Comparison of ENCODE assay signal across 23 cellular contexts in genomic region chr5:148141645-148142044, GRCh38. TPM values are rescaled to one million over a fixed set of nuclear protein-coding genes. Genes with fewer than 3 reads are reported as not detected.
A peak's percentile ranks its signal among the peaks of the same experiment; 100 is the strongest.
DNase-seq lines count a peak whose midpoint lies in the region; ATAC-seq and TF ChIP-seq lines count a peak whose summit lies in the region.
"Had no signal": no experiment of that assay in that cellular context is flagged by ENCODE, and none has a peak within 500 bp of the region (broad histone marks: within the 10 kb centered on the region; RNA-seq: fewer than 3 reads in every experiment).

No MANE protein-coding gene starts in this region.

- ATAC-seq in PC-3 (no peak), esophagus mucosa (peak; percentile 5)
- ATAC-seq: A549 had no signal

- H3K4me3 ChIP-seq in PC-3 (ENCODE audit: low read length) = no peak overlapping the region
- H3K4me3 ChIP-seq: A549; BLaER1 treated with 17β-estradiol and CSF1 and Interleukin-3, amounts not matched to agents 10 nM and 100 nM; HAP-1 had no signal

- intact Hi-C loops in PC-3 (cut with micrococcal nuclease) = no loop called here

- peak overlapping the region; percentile 13; the same call in 1 of the 2 replicates for H2AFZ ChIP-seq in PC-3 (ENCODE audit: low read length)

- no peaks in the 10 kb centered on the region for H4K20me1 ChIP-seq in PC-3 (ENCODE audit: low read length)
- H4K20me1 ChIP-seq: BLaER1 treated with 17β-estradiol and CSF1 and Interleukin-3, amounts not matched to agents 10 nM and 100 nM had no signal

- H3K9ac ChIP-seq in PC-3 (ENCODE audit: low read length) = no peak overlapping the region
- H3K9ac ChIP-seq: BLaER1 treated with 17β-estradiol and CSF1 and Interleukin-3, amounts not matched to agents 10 nM and 100 nM had no signal

- POLR2A ChIA-PET in PC-3 (lab: Charles Lee; ENCODE audit: unreplicated experiment) = interaction anchor here (0.7 kb wide), 1 partner anchor 150 kb away, joined by 4 read pairs; no protein-coding TSS in a partner anchor

- H3K27me3 ChIP-seq in PC-3 (ENCODE audit: low read length) = no peaks in the 10 kb centered on the region
- H3K27me3 ChIP-seq: BE2C; BLaER1 treated with 17β-estradiol and CSF1 and Interleukin-3, amounts not matched to agents 10 nM and 100 nM had no signal

- peaks cover 11% of the 10 kb centered on the region for H3F3A ChIP-seq in PC-3 (ENCODE audit: low read length, unreplicated experiment)

- no peaks in the 10 kb centered on the region for H3K36me3 ChIP-seq in PC-3 (ENCODE audit: low read depth, low read length)
- H3K36me3 ChIP-seq: BE2C; BLaER1 treated with 17β-estradiol and CSF1 and Interleukin-3, amounts not matched to agents 10 nM and 100 nM; HAP-1 had no signal

- no peaks in the 10 kb centered on the region for H3K9me3 ChIP-seq in PC-3 (ENCODE audit: low read length)
- H3K9me3 ChIP-seq: A549; BE2C; BLaER1 treated with 17β-estradiol and CSF1 and Interleukin-3, amounts not matched to agents 10 nM and 100 nM; HAP-1 had no signal

- peak overlapping the region; percentile 80 for H3K27ac ChIP-seq in 22Rv1
- no peak overlapping the region for H3K27ac ChIP-seq in PC-3 (ENCODE audit: low read length)
- H3K27ac ChIP-seq: A549; BLaER1 treated with 17β-estradiol and CSF1 and Interleukin-3, amounts not matched to agents 10 nM and 100 nM had no signal

- CTCF ChIA-PET in PC-3 (lab: Charles Lee) = no interaction called here

- H3K4me1 ChIP-seq in PC-3 (ENCODE audit: insufficient read depth, low read length) = peaks cover 28% of the 10 kb centered on the region
- H3K4me1 ChIP-seq: A549, BE2C, HAP-1 had no signal

- no TSS peak for BruUV-seq in PC-3 (replicated peaks; lab: Mats Ljungman, UMichigan)

- H3K9me2 ChIP-seq in PC-3 (replicated peaks; ENCODE audit: low read length) = no peaks in the 10 kb centered on the region

- DNase-seq in PC-3 (no peak), NCI-H510A (lab: John Stamatoyannopoulos, UW) (no peak), HPDE6-E6E7 (ENCODE audit: extremely low spot score) (no peak), midbrain (lab: John Stamatoyannopoulos, UW) (no peak)
- DNase-seq: 8988T; ACHN; AML-193; BE2C; Calu3; CD4-positive, alpha-beta memory T cell; COR-L47; DMS53; DMS79 treated with DMSO at 0.1 percent for 48 hours; GF-D8; GOT3; HFFc6 had no signal

- no peak for TF ChIP-seq CTCF in 22Rv1 (IDR thresholded peaks at IDR 0.05)
- no peak for TF ChIP-seq CTCF in PC-3 (conservative IDR thresholded peaks at IDR 0.05; ENCODE audit: low read depth, low read length)

- no peak overlapping the region for H3K4me2 ChIP-seq in PC-3 (ENCODE audit: low read length)
- H3K4me2 ChIP-seq: A549; BLaER1 treated with 17β-estradiol and CSF1 and Interleukin-3, amounts not matched to agents 10 nM and 100 nM had no signal

- H3K79me2 ChIP-seq in PC-3 (ENCODE audit: low read length) = no peaks in the 10 kb centered on the region

RNA-seq across cellular contexts. Expression of gene SPINK14, which starts 26.7 kb away (rescaled TPM):
- not detected in 2 replicates for total RNA-seq in PC-3 (2014; rRNA removed)
- total RNA-seq in esophagus mucosa = not detected
- total RNA-seq: Calu3; CD4-positive, alpha-beta memory T cell; Daoy; G401; HFFc6 had no signal
